In the genomic region with DNA sequence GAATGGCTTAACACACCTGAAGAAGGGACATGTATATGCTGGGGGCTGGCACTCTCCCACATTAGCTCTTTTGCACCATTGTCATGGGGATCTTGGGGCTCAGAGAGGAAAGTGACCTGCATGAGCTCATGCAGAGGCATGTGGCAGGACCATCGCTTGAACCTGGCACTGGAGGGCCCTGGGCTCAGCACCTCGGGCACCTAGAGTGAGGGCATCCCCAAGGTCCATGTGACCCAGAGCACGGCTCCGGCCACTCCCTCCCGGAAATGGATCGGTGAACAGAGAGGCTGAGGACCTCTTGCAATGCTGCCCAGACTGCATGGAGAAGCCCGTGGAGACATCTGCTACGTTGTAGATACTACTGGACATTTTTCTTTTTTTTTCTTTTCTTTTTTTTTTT, we compare ENCODE assay signal across 9 cellular contexts.
"Had no signal": no experiment of that assay in that cellular context is flagged by ENCODE, and none has a peak within 500 bp of the region (broad histone marks: within the 10 kb centered on the region; RNA-seq: fewer than 3 reads in every experiment).

No MANE protein-coding gene starts in this region.

- H3K4me3 Mint-ChIP-seq: IgD-negative memory B cell had no signal

- ATAC-seq: HCT116, HepG2 had no signal

- H3K9me3 ChIP-seq: HAP-1 had no signal

- H3K27ac Mint-ChIP-seq: IgD-negative memory B cell had no signal

- H3K27ac ChIP-seq: GM23248, HL-60 had no signal

- H3K4me3 ChIP-seq: GM23248, HAP-1 had no signal

- DNase-seq: GM23248, GOT3, H7, KBM-7 had no signal

- H3K36me3 Mint-ChIP-seq: IgD-negative memory B cell had no signal

- H2AFZ ChIP-seq: GM23248 had no signal

- H3K36me3 ChIP-seq: HAP-1 had no signal

- H3K4me1 Mint-ChIP-seq: IgD-negative memory B cell had no signal

- H3K9ac ChIP-seq: GM23248 had no signal

- H3K9me3 Mint-ChIP-seq: IgD-negative memory B cell had no signal
